ENCODE assay signal across 8 cellular contexts in genomic region chr12:132904718-132905328, GRCh38. TPM values are rescaled to one million over a fixed set of nuclear protein-coding genes. Genes with fewer than 3 reads are reported as not detected.
DNase-seq lines count a peak whose midpoint lies in the region; ATAC-seq and TF ChIP-seq lines count a peak whose summit lies in the region.

No MANE protein-coding gene starts in this region.

- intact Hi-C loops in HCT116 (cut with micrococcal nuclease) (no loop called here), natural killer cell (cut with micrococcal nuclease) (loop anchor here (1.0 to 2.0 kb wide), 2 partner anchors 18 to 136 kb away; partner anchors contain the start of gene CHFR)

- no peak for TF ChIP-seq POLR2A in HCT116 (IDR thresholded peaks at IDR 0.05; ENCODE audit: borderline replicate concordance, extremely low read depth, insufficient read depth, insufficient read length)

- peak overlapping the region; percentile 62 for H3K4me3 Mint-ChIP-seq in natural killer cell
- peak overlapping the region; percentile 39 for H3K4me3 Mint-ChIP-seq in stimulated activated memory B cell treated with anti-CD40 and anti-IgM and Interleukin-4, amounts not matched to agents 10 μg/mL and 1 μg/mL and 100 μg/mL, for 72 hours

- H3K9me3 Mint-ChIP-seq in natural killer cell = no peaks in the 10 kb centered on the region
- no peaks in the 10 kb centered on the region for H3K9me3 Mint-ChIP-seq in stimulated activated memory B cell treated with anti-CD40 and anti-IgM and Interleukin-4, amounts not matched to agents 10 μg/mL and 1 μg/mL and 100 μg/mL, for 72 hours

- H4K20me1 ChIP-seq in HCT116 (ENCODE audit: insufficient read depth) = no peaks in the 10 kb centered on the region

- TF ChIP-seq CTCF in HCT116 (IDR thresholded peaks at IDR 0.05 in 2 of 3, conservative IDR thresholded peaks at IDR 0.05 in 1 of 3; ENCODE audit: borderline replicate concordance in 1 of 3, insufficient read depth in 1 of 3, low read depth in 2 of 3, low read length in 2 of 3) (peak in 2 of 3 experiments; percentile 18 to 31; a peak in 2 of 6 replicates), epithelial cell of esophagus (IDR thresholded peaks at IDR 0.05; ENCODE audit: insufficient read depth, low read depth, low read length, missing control alignments) (peak; percentile 62), natural killer cell (IDR thresholded peaks at IDR 0.05) (peak; percentile 91)

- CTCF ChIA-PET in HCT116 (lab: Charles Lee) = no interaction called here

- H3K9me3 ChIP-seq in HCT116 (ENCODE audit: control insufficient read depth in 1 of 2, insufficient read depth in 1 of 2, low read depth in 1 of 2, low read length in 2 of 2) = peaks cover 3 to 9% of the 10 kb centered on the region in 2 experiments; a peak in 2 of 4 replicates

- RAD21 ChIA-PET in HCT116 (lab: Charles Lee; ENCODE audit: low non-redundant PET in 1 of 2, low total read pairs in 2 of 2, uncharacterized antibody in 2 of 2, unreplicated experiment in 2 of 2) = no interaction called here

- peaks cover 0 to 14% of the 10 kb centered on the region in 2 donors for H3K4me1 Mint-ChIP-seq in natural killer cell
- H3K4me1 Mint-ChIP-seq in stimulated activated memory B cell treated with anti-CD40 and anti-IgM and Interleukin-4, amounts not matched to agents 10 μg/mL and 1 μg/mL and 100 μg/mL, for 72 hours = peaks cover 13% of the 10 kb centered on the region

- no peak for TF ChIP-seq RAD21 in HCT116 (IDR thresholded peaks at IDR 0.05; ENCODE audit: low read depth)

- no peaks in the 10 kb centered on the region for H3K36me3 Mint-ChIP-seq in natural killer cell
- H3K36me3 Mint-ChIP-seq in stimulated activated memory B cell treated with anti-CD40 and anti-IgM and Interleukin-4, amounts not matched to agents 10 μg/mL and 1 μg/mL and 100 μg/mL, for 72 hours = no peaks in the 10 kb centered on the region

- H3K27ac Mint-ChIP-seq in natural killer cell = peak overlapping the region; percentile 73 to 78
- H3K27ac Mint-ChIP-seq in stimulated activated memory B cell treated with anti-CD40 and anti-IgM and Interleukin-4, amounts not matched to agents 10 μg/mL and 1 μg/mL and 100 μg/mL, for 72 hours = peak overlapping the region; percentile 37

- POLR2A ChIA-PET in HCT116 (lab: Charles Lee) = no interaction called here

- BruUV-seq in HCT116 (replicated peaks; lab: Mats Ljungman, UMichigan) = no TSS peak

- H3K4me2 ChIP-seq in HCT116 (ENCODE audit: low read length) = no peak overlapping the region

- H3K4me3 ChIP-seq in HCT116 (replicated peaks in 1 of 2; ENCODE audit: low read depth in 1 of 2, low read length in 2 of 2) = no peak overlapping the region
- H3K4me3 ChIP-seq in epithelial cell of esophagus (ENCODE audit: low read length) = no peak overlapping the region

- no peak overlapping the region for H2AFZ ChIP-seq in HCT116 (ENCODE audit: low read depth, low read length, poor library complexity, severe bottlenecking)

- no peaks in the 10 kb centered on the region for H3K27me3 ChIP-seq in HCT116 (ENCODE audit: insufficient read depth, low read length)

- no peak overlapping the region for H3K27ac ChIP-seq in HCT116 (ENCODE audit: low read depth, low read length)

- H3K79me2 ChIP-seq in HCT116 (ENCODE audit: insufficient read depth, low read length) = no peaks in the 10 kb centered on the region

- H3K36me3 ChIP-seq in HCT116 (ENCODE audit: control insufficient read depth in 1 of 2, insufficient read depth in 2 of 2, low read length in 2 of 2) = no peaks in the 10 kb centered on the region

- no peak overlapping the region for H3K9ac ChIP-seq in HCT116 (ENCODE audit: low read length)

- ATAC-seq in HCT116 (no peak), natural killer cell (peak; percentile 34 to 48 (median 44)), GM18520 (IDR thresholded peaks at IDR 0.05; ENCODE audit: unreplicated experiment) (no peak), HG03175 (IDR thresholded peaks at IDR 0.05; ENCODE audit: unreplicated experiment) (no peak)
- ATAC-seq in stimulated activated memory B cell treated with anti-CD40 and anti-IgM and Interleukin-4, amounts not matched to agents 10 μg/mL and 1 μg/mL and 100 μg/mL, for 72 hours = no peak

- peaks cover 0 to 10% of the 10 kb centered on the region in 2 donors for H3K27me3 Mint-ChIP-seq in natural killer cell (ENCODE audit: low read depth in 2 of 2)
- no peaks in the 10 kb centered on the region for H3K27me3 Mint-ChIP-seq in stimulated activated memory B cell treated with anti-CD40 and anti-IgM and Interleukin-4, amounts not matched to agents 10 μg/mL and 1 μg/mL and 100 μg/mL, for 72 hours

- H3K4me1 ChIP-seq in HCT116 (ENCODE audit: control insufficient read depth in 1 of 2, insufficient read depth in 2 of 2, low read length in 2 of 2) = no peaks in the 10 kb centered on the region

- DNase-seq in HCT116 (ENCODE audit: low read depth, low spot score) (no peak), epithelial cell of esophagus (ENCODE audit: low read depth) (peak; percentile 45), natural killer cell (peak; percentile 80), dedifferentiated amniotic fluid mesenchymal stem cell (ENCODE audit: extremely low spot score) (no peak)
- DNase-seq in activated CD8-positive, alpha-beta memory T cell treated with anti-CD3 and anti-CD28 coated beads, Interleukin-2, amount 50 U/mL, for 1 hour (ENCODE audit: extremely low read depth) = peak; percentile 60

- H3K9me2 ChIP-seq in HCT116 (ENCODE audit: insufficient read depth) = no peaks in the 10 kb centered on the region

TF ChIP-seq in HCT116, 20 proteins besides CTCF, POLR2A, EP300 and RAD21:
- TF ChIP-seq EZH2 (IDR thresholded peaks at IDR 0.05) = no peak
- TF ChIP-seq ZBTB33 (IDR thresholded peaks at IDR 0.05; ENCODE audit: extremely low read depth, insufficient replicate concordance, low read length) = no peak
- TF ChIP-seq SIN3A (IDR thresholded peaks at IDR 0.05; ENCODE audit: low read depth) = no peak
- no peak for TF ChIP-seq YY1 (IDR thresholded peaks at IDR 0.05; ENCODE audit: extremely low read depth, insufficient replicate concordance, low read depth, low read length)

RNA-seq across cellular contexts. Expression of gene CHFR, which starts 17.4 kb away (rescaled TPM):
- total RNA-seq in HCT116 (2021; ENCODE audit: unreplicated experiment) (0.39 TPM), natural killer cell (100 to 1,000 TPM; 161 to 170 (median 168) TPM)
- polyA plus RNA-seq in HCT116 (2012) = not detected in 2 replicates

RNA-seq across cellular contexts. Expression of gene ZNF605, which starts 51.3 kb away (rescaled TPM):
- total RNA-seq in HCT116 (2021; ENCODE audit: unreplicated experiment) = 0.02 TPM
- polyA plus RNA-seq in HCT116 (2012) = not detected in 2 replicates
- 10 to 100 TPM in 1 of 3 donors, 1 to 10 TPM in 2; 6.0 to 15.8 (median 7.6) TPM for total RNA-seq in natural killer cell

Comparison
In these comparisons a context has a peak if more than half of its experiments do, and no peak if none do; other contexts are left out.
1. ATAC-seq: peak in natural killer cell (3 of 3); none in HCT116 (single experiment), stimulated activated memory B cell treated with anti-CD40 and anti-IgM and Interleukin-4, amounts not matched to agents 10 μg/mL and 1 μg/mL and 100 μg/mL, for 72 hours (single experiment), GM18520 (single experiment) and HG03175 (single experiment).
2. DNase-seq: peak in activated CD8-positive, alpha-beta memory T cell treated with anti-CD3 and anti-CD28 coated beads, Interleukin-2, amount 50 U/mL, for 1 hour (single experiment), epithelial cell of esophagus (single experiment) and natural killer cell (single experiment); none in HCT116 (single experiment) and dedifferentiated amniotic fluid mesenchymal stem cell (single experiment).
3. CTCF ChIP-seq: peak in every context shown above with its lines; median percentile 91 in natural killer cell; 62 in epithelial cell of esophagus; 24 in HCT116.
4. RNA of gene CHFR, which starts 17.4 kb away (total RNA-seq): 161 to 170 TPM in natural killer cell; 0.39 TPM in HCT116 (single experiment); every median in the first group is over 100 times any median in the second.